8 cellular contexts compared by ENCODE assay signal in the genomic region with DNA sequence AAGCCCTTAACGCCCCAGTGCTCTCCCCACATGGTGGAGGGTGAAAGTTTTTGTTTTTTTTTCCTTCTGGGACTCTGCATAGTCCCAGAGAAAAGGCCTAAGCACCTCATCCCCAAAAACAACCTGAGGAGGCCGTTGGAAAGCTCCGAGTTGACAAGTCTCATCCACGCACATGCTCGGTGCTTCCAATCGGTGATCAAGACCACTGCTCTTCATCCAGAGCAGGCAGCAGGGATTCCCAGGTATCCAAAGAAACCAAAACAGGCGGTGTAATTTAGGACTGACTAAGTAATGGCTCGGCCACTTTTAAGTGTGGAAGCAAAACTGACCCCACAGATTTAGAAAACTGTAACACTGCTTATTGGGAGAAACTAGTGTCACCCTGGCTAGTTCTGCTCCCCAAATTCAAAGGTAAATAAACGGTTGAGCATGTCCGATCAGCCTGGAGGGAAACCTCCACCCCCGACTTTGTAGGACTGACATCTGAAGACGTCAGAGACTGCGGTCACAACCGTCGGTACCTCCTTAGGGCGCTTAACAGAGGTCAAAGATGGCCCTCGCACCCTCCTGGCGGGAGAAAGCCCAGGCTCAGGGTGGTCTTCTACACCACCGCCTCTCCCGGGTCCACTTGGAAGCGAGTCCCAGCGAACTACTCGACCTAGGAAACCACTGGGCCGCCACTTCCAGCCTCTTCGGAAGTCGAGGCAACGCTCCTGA. TPM values are rescaled to one million over a fixed set of nuclear protein-coding genes. Genes with fewer than 3 reads are reported as not detected.
DNase-seq lines count a peak whose midpoint lies in the region; ATAC-seq and TF ChIP-seq lines count a peak whose summit lies in the region.

No MANE protein-coding gene starts in this region.

- peaks cover 0 to 29% of the 10 kb centered on the region in 2 experiments for H3K36me3 ChIP-seq in SK-N-SH (replicated peaks in 1 of 2; ENCODE audit: control insufficient read depth in 1 of 2, insufficient read depth in 2 of 2, low read length in 1 of 2)
- H3K36me3 ChIP-seq in skeletal muscle tissue (ENCODE audit: control insufficient read depth in 3 of 3, insufficient read depth in 3 of 3, low read length in 3 of 3), result peaks cover 26 to 32% (median 29%) of the 10 kb centered on the region in 3 donors

- H2AFZ ChIP-seq in SK-N-SH (ENCODE audit: low read depth), result peak overlapping the region; percentile 56; the same call in 1 of the 2 replicates

- peaks cover 10% of the 10 kb centered on the region for H3F3A ChIP-seq in SK-N-SH (replicated peaks; ENCODE audit: insufficient read depth)

- WGBS in SK-N-SH (ENCODE audit: low lambda C conversion rate), result 52% methylated on average over 12 of the region's 27 CpGs

- H4K20me1 ChIP-seq in SK-N-SH (ENCODE audit: insufficient read depth), result no peaks in the 10 kb centered on the region

- no peak for TF ChIP-seq EP300 in SK-N-SH (IDR thresholded peaks at IDR 0.05; ENCODE audit: borderline replicate concordance in 1 of 2, low read depth in 1 of 2, low read length in 1 of 2)

- TF ChIP-seq CTCF in AG04450 (IDR thresholded peaks at IDR 0.05; ENCODE audit: low read depth, low read length) (no peak), SK-N-SH (IDR thresholded peaks at IDR 0.05) (no peak), foreskin keratinocyte (conservative IDR thresholded peaks at IDR 0.05) (no peak)

- CTCF ChIA-PET in AG04450 (lab: Charles Lee) (interaction anchor here (0.7 kb wide), 1 partner anchor 25 kb away, joined by 3 read pairs; no protein-coding TSS in a partner anchor), SK-N-SH (lab: Yijun Ruan, JAX) (interaction anchor here (4.5 kb wide), 1 partner anchor 44 kb away, joined by 22 read pairs; a partner anchor contains a TSS)

- peaks cover 0 to 30% of the 10 kb centered on the region in 2 experiments; a peak in 1 of 4 replicates for H3K4me1 ChIP-seq in SK-N-SH (ENCODE audit: control insufficient read depth in 1 of 2, insufficient read depth in 2 of 2, low read depth in 1 of 2, low read length in 1 of 2)
- no peaks in the 10 kb centered on the region for H3K4me1 ChIP-seq in foreskin keratinocyte
- H3K4me1 ChIP-seq in skeletal muscle tissue (ENCODE audit: control insufficient read depth in 3 of 3, insufficient read depth in 3 of 3, low read length in 3 of 3), result peaks cover 18 to 37% (median 19%) of the 10 kb centered on the region in 3 donors

- no peaks in the 10 kb centered on the region for H3K9me3 ChIP-seq in AG04450 (ENCODE audit: control insufficient read depth, insufficient read depth, low read length)
- H3K9me3 ChIP-seq in SK-N-SH, result no peaks in the 10 kb centered on the region
- no peaks in the 10 kb centered on the region for H3K9me3 ChIP-seq in skeletal muscle tissue (ENCODE audit: control insufficient read depth in 3 of 3, low read length in 3 of 3)

- no peak for TF ChIP-seq RAD21 in SK-N-SH (IDR thresholded peaks at IDR 0.05; ENCODE audit: low read length)

- ATAC-seq in GM21390 (IDR thresholded peaks at IDR 0.05; ENCODE audit: unreplicated experiment) (peak; percentile 5), foreskin keratinocyte (peak; percentile 1), HG03565 (IDR thresholded peaks at IDR 0.05; ENCODE audit: unreplicated experiment) (no peak)

- POLR2A ChIA-PET in AG04450 (lab: Yijun Ruan, JAX) (interaction anchor here (0.7 to 2.1 kb wide), 5 partner anchors 9 to 68 kb away, joined by 4 to 8 read pairs (median 5); a partner anchor contains a TSS), SK-N-SH (lab: Yijun Ruan, JAX) (interaction anchor here (0.6 to 1.8 kb wide), 6 partner anchors 9 to 128 kb away, joined by 3 to 4 read pairs (median 4); a partner anchor contains a TSS)

- no peaks in the 10 kb centered on the region for H3K9me2 ChIP-seq in SK-N-SH

- DNase-seq in AG04450 (ENCODE audit: low read depth, low spot score) (no peak), SK-N-SH (no peak), foreskin keratinocyte (no peak), DMS 273 (lab: John Stamatoyannopoulos, UW; ENCODE audit: unreplicated experiment) (no peak), middle frontal gyrus (ENCODE audit: extremely low spot score, low spot score) (no peak)

- H3K27me3 ChIP-seq in AG04450 (ENCODE audit: control insufficient read depth, insufficient read depth, low read length) (no peaks in the 10 kb centered on the region), SK-N-SH (ENCODE audit: insufficient read depth) (no peaks in the 10 kb centered on the region), foreskin keratinocyte (no peaks in the 10 kb centered on the region), skeletal muscle tissue (ENCODE audit: control insufficient read depth in 3 of 3, insufficient read depth in 3 of 3, low read length in 3 of 3) (no peaks in the 10 kb centered on the region)

- no peaks in the 10 kb centered on the region for H3K79me2 ChIP-seq in SK-N-SH (ENCODE audit: insufficient read depth)

- H3K27ac ChIP-seq in AG04450 (ENCODE audit: low read depth, low read length), result peak overlapping the region; percentile 91
- peak overlapping the region; percentile 90 to 97 for H3K27ac ChIP-seq in SK-N-SH (ENCODE audit: low read depth in 2 of 2, low read length in 1 of 2)
- no peak overlapping the region for H3K27ac ChIP-seq in foreskin keratinocyte
- peak overlapping the region; percentile 88 for H3K27ac ChIP-seq in skeletal muscle tissue (ENCODE audit: low read depth, low read length)

- H3K9ac ChIP-seq in SK-N-SH (peak overlapping the region; percentile 70), skeletal muscle tissue (ENCODE audit: low read depth in 1 of 3, low read length in 3 of 3) (peak overlapping the region; percentile 84 to 89 (median 85))

- H3K4me3 ChIP-seq in AG04450 (ENCODE audit: low read depth, low read length) (peak overlapping the region; percentile 71), SK-N-SH (ENCODE audit: low read depth in 2 of 2, low read length in 1 of 2) (peak overlapping the region; percentile 67 to 85), skeletal muscle tissue (ENCODE audit: low read length in 3 of 3) (peak overlapping the region; percentile 86 to 92 (median 91))

- H3K4me2 ChIP-seq in SK-N-SH, result peak overlapping the region; percentile 92

TF ChIP-seq in SK-N-SH, 30 proteins besides CTCF, POLR2A, EP300 and RAD21:
- TF ChIP-seq SIN3A (IDR thresholded peaks at IDR 0.05; ENCODE audit: borderline replicate concordance, low read depth, low read length) (peak; percentile 22; the same call in 1 of the 2 replicates), POLR2AphosphoS5 (IDR thresholded peaks at IDR 0.05; ENCODE audit: low read depth, low read length) (peak; percentile 9; the same call in 1 of the 2 replicates), FOXJ3 (CRISPR knock-in tag; IDR thresholded peaks at IDR 0.05) (no peak)

RNA-seq across cellular contexts. Expression of a gene that starts 1.0 kb away (rescaled TPM):
- polyA plus RNA-seq in AG04450 (2011; rRNA removed) (3.7 and 5.2 TPM in 2 replicates), SK-N-SH (2012; rRNA removed) (6.9 and 7.0 TPM in 2 replicates), foreskin keratinocyte (4.9 and 5.6 TPM in 2 replicates)
- polyA minus RNA-seq in AG04450 (2011; rRNA and poly(A)+ RNA removed), result 4.3 and 5.4 TPM in 2 replicates
- 2.3 and 4.2 TPM in 2 replicates for polyA plus RNA-seq in SK-N-SH (2012; cell fraction: cytosol; rRNA removed)
- 22.6 and 27.0 TPM in 2 replicates for polyA plus RNA-seq in SK-N-SH (2012; cell fraction: nucleus; rRNA removed)
- total RNA-seq in foreskin keratinocyte (5.1 and 5.7 TPM in 2 replicates), skeletal muscle tissue (3.1 TPM)

RNA-seq across cellular contexts. Expression of a gene that starts 8.3 kb away (rescaled TPM):
- polyA plus RNA-seq in AG04450 (2011; rRNA removed) (4.4 and 4.6 TPM in 2 replicates), SK-N-SH (2012; rRNA removed) (5.6 and 6.0 TPM in 2 replicates), foreskin keratinocyte (4.8 and 5.2 TPM in 2 replicates)
- 6.3 and 6.7 TPM in 2 replicates for polyA minus RNA-seq in AG04450 (2011; rRNA and poly(A)+ RNA removed)
- 2.2 and 3.8 TPM in 2 replicates for polyA plus RNA-seq in SK-N-SH (2012; cell fraction: cytosol; rRNA removed)
- 11.5 and 12.0 TPM in 2 replicates for polyA plus RNA-seq in SK-N-SH (2012; cell fraction: nucleus; rRNA removed)
- total RNA-seq in foreskin keratinocyte (8.7 and 9.3 TPM in 2 replicates), skeletal muscle tissue (9.9 TPM)

RNA-seq across cellular contexts. Expression of a gene that starts 23.7 kb away (rescaled TPM):
- polyA plus RNA-seq in AG04450 (2011; rRNA removed) (1.8 and 2.3 TPM in 2 replicates), SK-N-SH (2012; rRNA removed) (2.9 and 3.8 TPM in 2 replicates), foreskin keratinocyte (2.2 and 2.4 TPM in 2 replicates)
- polyA minus RNA-seq in AG04450 (2011; rRNA and poly(A)+ RNA removed), result 4.0 and 4.5 TPM in 2 replicates
- 2.1 and 2.8 TPM in 2 replicates for polyA plus RNA-seq in SK-N-SH (2012; cell fraction: cytosol; rRNA removed)
- 5.6 and 6.3 TPM in 2 replicates for polyA plus RNA-seq in SK-N-SH (2012; cell fraction: nucleus; rRNA removed)
- total RNA-seq in foreskin keratinocyte (6.9 and 7.6 TPM in 2 replicates), skeletal muscle tissue (5.7 TPM)

RNA-seq across cellular contexts. Expression of a gene that starts 35.2 kb away (rescaled TPM):
- polyA plus RNA-seq in AG04450 (2011; rRNA removed) (4.6 and 4.8 TPM in 2 replicates), SK-N-SH (2012; rRNA removed) (1.3 and 1.9 TPM in 2 replicates), foreskin keratinocyte (1.4 and 1.7 TPM in 2 replicates)
- polyA minus RNA-seq in AG04450 (2011; rRNA and poly(A)+ RNA removed), result 12.4 and 15.5 TPM in 2 replicates
- 0.99 and 1.5 TPM in 2 replicates for polyA plus RNA-seq in SK-N-SH (2012; cell fraction: cytosol; rRNA removed)
- 2.2 and 3.1 TPM in 2 replicates for polyA plus RNA-seq in SK-N-SH (2012; cell fraction: nucleus; rRNA removed)
- total RNA-seq in foreskin keratinocyte (5.6 and 5.8 TPM in 2 replicates), skeletal muscle tissue (9.9 TPM)

RNA-seq across cellular contexts. Expression of a gene that starts 36.6 kb away (rescaled TPM):
- polyA plus RNA-seq in AG04450 (2011; rRNA removed) (7.4 and 9.8 TPM in 2 replicates), SK-N-SH (2012; rRNA removed) (50.5 and 57.3 TPM in 2 replicates), foreskin keratinocyte (24.0 and 28.0 TPM in 2 replicates)
- 4.7 and 8.0 TPM in 2 replicates for polyA minus RNA-seq in AG04450 (2011; rRNA and poly(A)+ RNA removed)
- 29.2 and 41.8 TPM in 2 replicates for polyA plus RNA-seq in SK-N-SH (2012; cell fraction: cytosol; rRNA removed)
- 24.0 and 40.3 TPM in 2 replicates for polyA plus RNA-seq in SK-N-SH (2012; cell fraction: nucleus; rRNA removed)
- total RNA-seq in foreskin keratinocyte (17.7 and 19.0 TPM in 2 replicates), skeletal muscle tissue (3.1 TPM)
